Comparison of ENCODE assay signal across 23 cellular contexts in the genomic region with DNA sequence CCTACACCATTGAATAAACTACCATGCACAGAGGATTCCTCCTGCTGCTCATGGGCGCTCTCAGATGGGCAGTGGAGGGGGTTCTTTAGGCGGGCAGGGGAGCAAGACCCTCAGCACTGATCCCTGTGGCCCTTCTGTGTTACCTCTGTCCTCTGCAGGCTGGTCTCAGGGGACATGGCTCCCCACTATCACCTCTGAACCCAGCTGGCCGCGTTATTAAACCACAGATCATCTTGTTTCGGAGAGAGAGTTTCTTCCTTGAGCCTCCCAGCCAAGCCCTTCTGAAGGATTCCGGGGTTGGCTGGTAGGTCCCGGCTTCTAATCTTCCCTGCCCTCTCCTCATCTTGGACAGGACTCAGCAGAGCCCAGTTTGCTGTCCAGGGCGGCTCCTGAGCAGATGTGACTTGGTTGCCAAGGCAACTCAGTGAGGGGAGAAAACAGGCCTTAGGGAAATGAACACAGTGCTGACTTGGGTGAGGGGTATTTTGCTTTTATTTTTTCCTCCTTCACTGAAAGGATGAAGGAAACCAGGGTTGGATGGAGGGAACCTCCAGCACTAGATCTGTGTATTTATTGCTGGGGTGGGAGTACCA. TPM values are rescaled to one million over a fixed set of nuclear protein-coding genes. Genes with fewer than 3 reads are reported as not detected.
DNase-seq lines count a peak whose midpoint lies in the region; ATAC-seq, FAIRE-seq and TF ChIP-seq lines count a peak whose summit lies in the region.
"Had no signal": no experiment of that assay in that cellular context is flagged by ENCODE, and none has a peak within 500 bp of the region (broad histone marks: within the 10 kb centered on the region; RNA-seq: fewer than 3 reads in every experiment).

No MANE protein-coding gene starts in this region.

- peaks cover 61 to 81% (median 68%) of the 10 kb centered on the region in 3 donors for H3K4me1 Mint-ChIP-seq in CD8-positive, alpha-beta memory T cell

- no peak for FAIRE-seq in small intestine (lab: Jason Lieb, UNC)
- FAIRE-seq: H54, islet of Langerhans had no signal

- no peak for TF ChIP-seq EP300 in esophagus muscularis mucosa (IDR thresholded peaks at IDR 0.05)

- no peak for TF ChIP-seq POLR2A in esophagus muscularis mucosa (IDR thresholded peaks at IDR 0.05; ENCODE audit: low read depth)

- intact Hi-C loops in esophagus muscularis mucosa (cut with DNase I) (no loop called here), sciatic nerve (cut with DNase I) (no loop called here)

- peaks cover 72% of the 10 kb centered on the region for H3K36me3 ChIP-seq in CD8-positive, alpha-beta memory T cell (ENCODE audit: insufficient read depth, low read length)
- peaks cover 0 to 53% (median 36%) of the 10 kb centered on the region in 4 donors for H3K36me3 ChIP-seq in esophagus muscularis mucosa
- H3K36me3 ChIP-seq in small intestine (ENCODE audit: control insufficient read depth in 2 of 2, insufficient read depth in 2 of 2, low read length in 2 of 2): peaks cover 4 to 11% of the 10 kb centered on the region in 2 donors

- no peaks in the 10 kb centered on the region for H3K27me3 ChIP-seq in CD8-positive, alpha-beta memory T cell (ENCODE audit: insufficient read depth, low read length, poor library complexity, severe bottlenecking)
- H3K27me3 ChIP-seq in esophagus muscularis mucosa: no peaks in the 10 kb centered on the region
- no peaks in the 10 kb centered on the region for H3K27me3 ChIP-seq in small intestine (ENCODE audit: control insufficient read depth in 2 of 2, insufficient read depth in 2 of 2, low read length in 2 of 2)
- H3K27me3 ChIP-seq: testis had no signal

- peak; percentile 11 for ATAC-seq in sciatic nerve
- ATAC-seq: WTC11 had no signal

- no peak overlapping the region for H3K27ac ChIP-seq in CD8-positive, alpha-beta memory T cell (ENCODE audit: low read depth, low read length)
- H3K27ac ChIP-seq in esophagus muscularis mucosa (replicated peaks in 1 of 4) (peak overlapping the region in 3 of 4 donors; percentile 10 to 44 (median 21)), small intestine (ENCODE audit: low read depth in 1 of 2, low read length in 1 of 2) (no peak overlapping the region)
- H3K27ac ChIP-seq: 22Rv1, testis had no signal

- H3K9me3 ChIP-seq in CD8-positive, alpha-beta memory T cell (ENCODE audit: low read length): no peaks in the 10 kb centered on the region
- no peaks in the 10 kb centered on the region for H3K9me3 ChIP-seq in esophagus muscularis mucosa
- H3K9me3 ChIP-seq in small intestine (ENCODE audit: control insufficient read depth, low read depth): no peaks in the 10 kb centered on the region
- H3K9me3 ChIP-seq: testis had no signal

- CTCF ChIA-PET in CD8-positive, alpha-beta memory T cell (lab: Charles Lee): interaction anchor here (1.7 kb wide), 1 partner anchor 33 kb away, joined by 5 read pairs; no protein-coding TSS in a partner anchor

- TF ChIP-seq CTCF in esophagus muscularis mucosa (IDR thresholded peaks at IDR 0.05): no peak

- whole genome bisulfite sequencing in esophagus muscularis mucosa: 70% methylated on average over 8 of the region's 8 CpGs
- 85 to 88% (median 86%) methylated on average over 8 of the region's 8 CpGs for WGBS in small intestine, 3 donors

- DNase-seq in DMS 273 (lab: John Stamatoyannopoulos, UW; ENCODE audit: unreplicated experiment) (peak; percentile 7), DMS 273 treated with DMSO at 0.1 percent for 48 hours (lab: John Stamatoyannopoulos, UW) (no peak), esophagus muscularis mucosa (ENCODE audit: extremely low spot score) (no peak), sciatic nerve (ENCODE audit: low spot score) (peak; percentile 46), midbrain (lab: John Stamatoyannopoulos, UW) (no peak), small intestine (no peak), NCI-H1092 (lab: John Stamatoyannopoulos, UW) (no peak)
- no peak for DNase-seq in CD8-positive, alpha-beta memory T cell
- DNase-seq: aorta; cerebellar nuclear complex; endodermal cell; NCI-H1694 treated with DMSO at 0.1 percent for 48 hours; NCI-H510A; OCI-M1; SHP77 treated with DMSO at 0.1 percent for 48 hours; stimulated activated CD4-positive, alpha-beta T cell treated with anti-CD3 and anti-CD28 coated beads, Interleukin-4, amount 100 ng/mL, for 1 hour had no signal

- no peak overlapping the region for H3K4me3 Mint-ChIP-seq in CD8-positive, alpha-beta memory T cell
- H3K4me3 Mint-ChIP-seq: endodermal cell, WTC11 had no signal

- H3K9me3 Mint-ChIP-seq in CD8-positive, alpha-beta memory T cell: peaks cover 0 to 2% (median 0%) of the 10 kb centered on the region in 5 donors

- peaks cover 30% of the 10 kb centered on the region for H3K4me1 ChIP-seq in CD8-positive, alpha-beta memory T cell (ENCODE audit: insufficient read depth, low read length)
- H3K4me1 ChIP-seq in esophagus muscularis mucosa: peaks cover 38 to 62% (median 52%) of the 10 kb centered on the region in 4 donors
- peaks cover 3 to 4% of the 10 kb centered on the region in 2 donors for H3K4me1 ChIP-seq in small intestine (ENCODE audit: control insufficient read depth in 2 of 2, insufficient read depth in 1 of 2, low read depth in 1 of 2, low read length in 1 of 2)

- peak overlapping the region in 6 of 8 donors; percentile 60 to 98 (median 69) for H3K27ac Mint-ChIP-seq in CD8-positive, alpha-beta memory T cell
- H3K27ac Mint-ChIP-seq: endodermal cell, WTC11 had no signal

- no peaks in the 10 kb centered on the region for H3K27me3 Mint-ChIP-seq in CD8-positive, alpha-beta memory T cell

- POLR2A ChIA-PET in CD8-positive, alpha-beta memory T cell (lab: Charles Lee): no interaction called here

- no peak overlapping the region for H3K4me3 ChIP-seq in CD8-positive, alpha-beta memory T cell (ENCODE audit: low read length)
- no peak overlapping the region for H3K4me3 ChIP-seq in esophagus muscularis mucosa
- H3K4me3 ChIP-seq in small intestine (ENCODE audit: low read depth in 1 of 2, low read length in 2 of 2): no peak overlapping the region
- H3K4me3 ChIP-seq: testis had no signal

- H3K36me3 Mint-ChIP-seq in CD8-positive, alpha-beta memory T cell: peaks cover 12 to 96% (median 23%) of the 10 kb centered on the region in 3 donors
- H3K36me3 Mint-ChIP-seq: WTC11 had no signal

RNA-seq across cellular contexts. Expression of gene APOL3, which starts 13.3 kb away (rescaled TPM):
- total RNA-seq in CD8-positive, alpha-beta memory T cell: 10 to 100 TPM; 43.1 to 48.3 TPM
- polyA plus RNA-seq in CD8-positive, alpha-beta memory T cell: 102 TPM
- total RNA-seq in esophagus muscularis mucosa (10 to 100 TPM; 36.5 to 76.3 (median 52.8) TPM), sciatic nerve (77.2 TPM)
- polyA plus RNA-seq in small intestine: 10 to 100 TPM; 16.3 to 44.7 (median 19.7) TPM

RNA-seq across cellular contexts. Expression of gene APOL4, which starts 54.3 kb away (rescaled TPM):
- under 1 TPM; 0.42 to 0.46 TPM for total RNA-seq in CD8-positive, alpha-beta memory T cell
- polyA plus RNA-seq in CD8-positive, alpha-beta memory T cell: not detected
- total RNA-seq in esophagus muscularis mucosa (10 to 100 TPM in 1 of 4 donors, 1 to 10 TPM in 2, under 1 TPM in 1; 0.19 to 24.7 (median 1.6) TPM), sciatic nerve (9.8 TPM)
- polyA plus RNA-seq in small intestine: 10 to 100 TPM in 2 of 3 donors, 1 to 10 TPM in 1; 8.9 to 12.8 (median 10.3) TPM
- total RNA-seq: endodermal cell, HT1080, osteocyte had no signal

Comparison
In these comparisons a context has a peak if more than half of its experiments do, and no peak if none do; other contexts are left out.
1. DNase-seq: peak in DMS 273 (single experiment) and sciatic nerve (single experiment); none in DMS 273 treated with DMSO at 0.1 percent for 48 hours (single experiment), CD8-positive, alpha-beta memory T cell (0 of 5), esophagus muscularis mucosa (single experiment), midbrain (single experiment), small intestine (single experiment) and NCI-H1092 (single experiment).
2. H3K27ac ChIP-seq: peak in esophagus muscularis mucosa (3 of 4); none in CD8-positive, alpha-beta memory T cell (single experiment) and small intestine (0 of 2).